Comparison of ENCODE assay signal across 1 cellular context in genomic region chr22:42236268-42236667, GRCh38.
TF ChIP-seq lines count a peak whose summit lies in the region.

No MANE protein-coding gene starts in this region.

TF ChIP-seq in IMR-90, 13 proteins besides CTCF, POLR2A, EP300 and RAD21:
- 0 out of 2 replicates have a peak, but pooled peaks have one; percentile 20 for TF ChIP-seq MAFK (IDR thresholded peaks at IDR 0.05; ENCODE audit: low read depth, low read length)
- no peak for TF ChIP-seq RFX5 (IDR thresholded peaks at IDR 0.05; ENCODE audit: low read depth, low read length)
TF ChIP-seq in IMR-90: peak in this region for 1.
